In the genomic region with DNA sequence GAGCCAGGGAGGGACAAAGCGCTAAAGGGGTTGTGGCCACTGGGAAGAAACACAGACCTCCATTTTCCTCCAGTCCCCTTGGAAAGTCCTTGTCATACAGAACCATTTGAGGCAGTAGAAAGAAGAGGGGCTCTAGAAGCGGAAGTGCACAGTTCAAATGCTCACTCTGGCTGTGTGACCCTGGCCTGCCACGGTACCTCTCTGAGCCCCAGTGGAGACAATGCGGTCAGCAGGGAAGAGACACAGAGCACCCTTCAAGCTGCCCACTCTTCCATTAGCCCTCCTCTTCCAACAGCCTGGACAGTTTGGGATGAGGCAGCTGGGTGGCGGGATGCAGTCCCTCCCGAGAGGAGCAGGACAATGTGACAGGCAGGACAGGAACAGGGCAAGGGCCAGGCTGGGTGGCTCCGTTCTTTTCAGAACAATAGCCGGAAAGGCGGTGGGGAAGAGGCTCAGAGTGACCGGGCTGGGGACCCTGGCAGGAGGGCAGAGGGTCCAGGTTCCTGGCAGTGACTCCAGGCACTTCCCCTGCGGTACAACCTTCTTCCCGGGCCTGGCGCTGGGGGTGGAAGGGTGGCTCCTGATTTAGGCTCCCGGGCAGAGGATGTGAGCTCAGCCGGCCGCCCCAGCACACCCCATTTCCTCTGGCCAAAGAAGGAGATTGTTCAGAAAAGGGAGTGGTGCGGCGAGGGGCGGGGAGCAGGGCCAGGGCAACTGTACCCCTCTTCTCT, we compare ENCODE assay signal across 15 cellular contexts. TPM values are rescaled to one million over a fixed set of nuclear protein-coding genes. Genes with fewer than 3 reads are reported as not detected.
A peak's percentile ranks its signal among the peaks of the same experiment; 100 is the strongest.
DNase-seq lines count a peak whose midpoint lies in the region; ATAC-seq and TF ChIP-seq lines count a peak whose summit lies in the region.
"Had no signal": no experiment of that assay in that cellular context is flagged by ENCODE, and none has a peak within 500 bp of the region (broad histone marks: within the 10 kb centered on the region; RNA-seq: fewer than 3 reads in every experiment).

No MANE protein-coding gene starts in this region.

- DNase-seq in caudate nucleus (lab: John Stamatoyannopoulos, UW): no peak
- peak; percentile 75 to 85 for DNase-seq in heart right ventricle
- no peak for DNase-seq in neural progenitor cell (ENCODE audit: low spot score)
- no peak for DNase-seq in transverse colon
- no peak for DNase-seq in stimulated activated CD8-positive, alpha-beta memory T cell treated with anti-CD3 and anti-CD28 coated beads, Interleukin-4, amount 100 ng/mL, for 48 hours
- DNase-seq in 8988T: no peak
- DNase-seq in Caco-2: no peak
- no peak for DNase-seq in SK-N-DZ (ENCODE audit: low spot score)
- DNase-seq: activated gamma-delta T cell treated with Interleukin-2 at 50 U/mL for 16 hours; DMS79; NCI-H1436; NCI-H446; stimulated activated naive CD8-positive, alpha-beta T cell treated with anti-CD3 and anti-CD28 coated beads, Interleukin-15, amount 100 ng/mL, for 72 hours had no signal

- peaks cover 0 to 4% (median 0%) of the 10 kb centered on the region in 7 donors for H3K27me3 ChIP-seq in heart right ventricle
- H3K27me3 ChIP-seq in neural progenitor cell: no peaks in the 10 kb centered on the region
- H3K27me3 ChIP-seq in transverse colon: no peaks in the 10 kb centered on the region
- no peaks in the 10 kb centered on the region for H3K27me3 ChIP-seq in Caco-2 (replicated peaks; ENCODE audit: control insufficient read depth, insufficient read depth, low read length)

- H3K27me3 Mint-ChIP-seq in neural progenitor cell (ENCODE audit: insufficient read depth, low read depth) (peaks cover 5% of the 10 kb centered on the region), Caco-2 (ENCODE audit: insufficient read depth, unreplicated experiment) (no peaks in the 10 kb centered on the region)
- H3K27me3 Mint-ChIP-seq: natural killer cell treated with Interleukin-12 subunit alpha and Interleukin-12 subunit beta and Interleukin-15 and Interleukin-18, amount 100 ng/mL, for 72 hours; stimulated activated naive CD8-positive, alpha-beta T cell treated with anti-CD3 and anti-CD28 coated beads, Interleukin-15, amount 100 ng/mL, for 72 hours had no signal

- H3K36me3 ChIP-seq in heart right ventricle: peaks cover 0 to 90% (median 10%) of the 10 kb centered on the region in 9 donors
- no peaks in the 10 kb centered on the region for H3K36me3 ChIP-seq in neural progenitor cell
- H3K36me3 ChIP-seq in transverse colon: no peaks in the 10 kb centered on the region
- H3K36me3 ChIP-seq in Caco-2 (ENCODE audit: control insufficient read depth, insufficient read depth, low read length): peaks cover 3% of the 10 kb centered on the region; the same call in 1 of the 2 replicates

- TF ChIP-seq CTCF in heart right ventricle (IDR thresholded peaks at IDR 0.05) (no peak), neural progenitor cell (IDR thresholded peaks at IDR 0.05) (no peak), transverse colon (IDR thresholded peaks at IDR 0.05) (no peak), Caco-2 (IDR thresholded peaks at IDR 0.05; ENCODE audit: insufficient read depth in 1 of 2, low read depth in 1 of 2, low read length in 1 of 2, severe bottlenecking in 1 of 2, unreplicated experiment in 1 of 2) (no peak)

- H3K9ac ChIP-seq in neural progenitor cell: no peak overlapping the region

- no TSS peak for BruUV-seq in Caco-2 (replicated peaks; lab: Mats Ljungman, UMichigan)

- H3K4me3 Mint-ChIP-seq in neural progenitor cell (no peak overlapping the region), Caco-2 (ENCODE audit: unreplicated experiment) (no peak overlapping the region)
- H3K4me3 Mint-ChIP-seq: natural killer cell treated with Interleukin-12 subunit alpha and Interleukin-12 subunit beta and Interleukin-15 and Interleukin-18, amount 100 ng/mL, for 72 hours; stimulated activated naive CD8-positive, alpha-beta T cell treated with anti-CD3 and anti-CD28 coated beads, Interleukin-15, amount 100 ng/mL, for 72 hours had no signal

- in situ Hi-C loops in transverse colon (cut with MboI; ENCODE audit: low pct_ligation_motif_present in 1 of 4, low pct_unique_long_range_greater_than_20kb in 1 of 4, low sequenced_read_pairs in 3 of 4): loop anchor here in 1 of 4 donors (10.0 kb wide), 1 partner anchor 85 kb away; no protein-coding TSS in a partner anchor

- H3K4me3 ChIP-seq in heart right ventricle (peak overlapping the region in 7 of 10 donors; percentile 15 to 98 (median 80)), neural progenitor cell (no peak overlapping the region), transverse colon (no peak overlapping the region), Caco-2 (ENCODE audit: low read depth, low read length) (no peak overlapping the region)
- H3K4me3 ChIP-seq: SK-N-MC had no signal

- H3K4me1 Mint-ChIP-seq in neural progenitor cell (peaks cover 20% of the 10 kb centered on the region), Caco-2 (ENCODE audit: low read depth, unreplicated experiment) (peaks cover 9% of the 10 kb centered on the region)

- H4K20me1 ChIP-seq in neural progenitor cell (ENCODE audit: low read depth): peaks cover 25% of the 10 kb centered on the region

- TF ChIP-seq POLR2A in transverse colon (IDR thresholded peaks at IDR 0.05): no peak

- H3F3A ChIP-seq in neural progenitor cell (ENCODE audit: low read depth): no peaks in the 10 kb centered on the region

- CTCF ChIA-PET in Caco-2 (lab: Charles Lee): no interaction called here

- no peak overlapping the region for H3K4me2 ChIP-seq in neural progenitor cell

- POLR2A ChIA-PET in Caco-2 (lab: Charles Lee): no interaction called here

- intact Hi-C loops in heart right ventricle (cut with DNase I) (loop anchor here in 2 of 10 donors (5.0 to 10.0 kb wide), 2 partner anchors 32 to 85 kb away; no protein-coding TSS in a partner anchor), transverse colon (cut with DNase I; ENCODE audit: low total_unique reads) (loop anchor here (5.0 kb wide), 1 partner anchor 82 kb away; no protein-coding TSS in a partner anchor), Caco-2 (cut with micrococcal nuclease; ENCODE audit: unreplicated experiment) (no loop called here)

- H3K27ac ChIP-seq in caudate nucleus (ENCODE audit: low read depth, low read length) (peak overlapping the region; percentile 98), heart right ventricle (peak overlapping the region; percentile 79 to 98 (median 92)), neural progenitor cell (no peak overlapping the region), transverse colon (peak overlapping the region; percentile 37 to 87 (median 46))
- H3K27ac ChIP-seq: SK-N-MC had no signal

- ATAC-seq in heart right ventricle: peak; percentile 44 to 79 (median 72)
- ATAC-seq: natural killer cell treated with Interleukin-12 subunit alpha and Interleukin-12 subunit beta and Interleukin-15 and Interleukin-18, amount 100 ng/mL, for 72 hours; stimulated activated naive CD8-positive, alpha-beta T cell treated with anti-CD3 and anti-CD28 coated beads, Interleukin-15, amount 100 ng/mL, for 72 hours had no signal

- no peak for TF ChIP-seq EP300 in transverse colon (IDR thresholded peaks at IDR 0.05; ENCODE audit: low read depth)

- H3K36me3 Mint-ChIP-seq in neural progenitor cell (peaks cover 8% of the 10 kb centered on the region), Caco-2 (ENCODE audit: insufficient read depth, unreplicated experiment) (peaks cover 53% of the 10 kb centered on the region)
- H3K36me3 Mint-ChIP-seq: natural killer cell treated with Interleukin-12 subunit alpha and Interleukin-12 subunit beta and Interleukin-15 and Interleukin-18, amount 100 ng/mL, for 72 hours had no signal

- no peak overlapping the region for H2AFZ ChIP-seq in neural progenitor cell (replicated peaks)

- H3K9me3 Mint-ChIP-seq in neural progenitor cell (no peaks in the 10 kb centered on the region), Caco-2 (ENCODE audit: unreplicated experiment) (no peaks in the 10 kb centered on the region)
- H3K9me3 Mint-ChIP-seq: natural killer cell treated with Interleukin-12 subunit alpha and Interleukin-12 subunit beta and Interleukin-15 and Interleukin-18, amount 100 ng/mL, for 72 hours; stimulated activated naive CD8-positive, alpha-beta T cell treated with anti-CD3 and anti-CD28 coated beads, Interleukin-15, amount 100 ng/mL, for 72 hours had no signal

- 62 to 64% methylated on average over 19 of the region's 19 CpGs for WGBS in heart right ventricle, 2 donors
- WGBS in transverse colon (ENCODE audit: low coverage in 1 of 2), 2 donors: 88% methylated on average over 19 of the region's 19 CpGs; no CpG with 5 or more reads in 1 of the 2 donors

- H3K27ac Mint-ChIP-seq in neural progenitor cell: peak overlapping the region; percentile 86
- no peak overlapping the region for H3K27ac Mint-ChIP-seq in Caco-2 (ENCODE audit: unreplicated experiment)
- H3K27ac Mint-ChIP-seq: natural killer cell treated with Interleukin-12 subunit alpha and Interleukin-12 subunit beta and Interleukin-15 and Interleukin-18, amount 100 ng/mL, for 72 hours had no signal

- H3K9me3 ChIP-seq in heart right ventricle (no peaks in the 10 kb centered on the region), neural progenitor cell (ENCODE audit: low read depth) (no peaks in the 10 kb centered on the region), transverse colon (no peaks in the 10 kb centered on the region), Caco-2 (no peaks in the 10 kb centered on the region)

- H3K4me1 ChIP-seq in heart right ventricle (peaks cover 31 to 74% (median 60%) of the 10 kb centered on the region in 9 donors), neural progenitor cell (no peaks in the 10 kb centered on the region), transverse colon (peaks cover 23 to 42% (median 34%) of the 10 kb centered on the region in 4 donors), Caco-2 (peaks cover 10% of the 10 kb centered on the region)

- peaks cover 15% of the 10 kb centered on the region for H3K79me2 ChIP-seq in neural progenitor cell (ENCODE audit: low read depth)

RNA-seq across cellular contexts. Expression of gene CASKIN2, which starts 5.6 kb away (rescaled TPM):
- total RNA-seq in heart right ventricle (10 to 100 TPM; 29.0 to 59.2 (median 37.2) TPM), neural progenitor cell (ENCODE audit: low replicate concordance) (5.7 and 12.6 TPM in 2 replicates), transverse colon (100 to 1,000 TPM in 1 of 4 donors, 10 to 100 TPM in 3; 16.5 to 128 (median 24.8) TPM), Caco-2 (2022) (41.8 and 48.9 TPM in 2 replicates)
- polyA plus RNA-seq in heart right ventricle: 10 to 100 TPM; 17.6 to 31.2 TPM
- 7.2 and 9.4 TPM in 2 replicates for polyA plus RNA-seq in SK-N-DZ (2014; cell fraction: cytosol; rRNA removed)
- 13.8 and 46.4 TPM in 2 replicates for polyA plus RNA-seq in SK-N-DZ (2014; cell fraction: nucleus; rRNA removed)

RNA-seq across cellular contexts. Expression of gene TSEN54, which starts 6.6 kb away (rescaled TPM):
- total RNA-seq in heart right ventricle: 1 to 10 TPM; 4.2 to 9.9 (median 6.1) TPM
- polyA plus RNA-seq in heart right ventricle: 10 to 100 TPM; 13.6 to 18.1 TPM
- 20.5 and 47.8 TPM in 2 replicates for total RNA-seq in neural progenitor cell (ENCODE audit: low replicate concordance)
- total RNA-seq in transverse colon: 100 to 1,000 TPM in 1 of 4 donors, 10 to 100 TPM in 3; 36.6 to 105 (median 61.2) TPM
- total RNA-seq in Caco-2 (2022): 71.3 and 74.5 TPM in 2 replicates
- polyA plus RNA-seq in SK-N-DZ (2014; cell fraction: cytosol; rRNA removed): 77.8 and 95.2 TPM in 2 replicates
- 174 and 182 TPM in 2 replicates for polyA plus RNA-seq in SK-N-DZ (2014; cell fraction: nucleus; rRNA removed)

RNA-seq across cellular contexts. Expression of gene LLGL2, which starts 15.8 kb away (rescaled TPM):
- 1 to 10 TPM; 1.1 to 5.0 (median 2.6) TPM for total RNA-seq in heart right ventricle
- polyA plus RNA-seq in heart right ventricle: 10 to 100 TPM in 1 of 2 donors, 1 to 10 TPM in 1; 5.6 to 14.8 TPM
- 16.6 and 60.2 TPM in 2 replicates for total RNA-seq in neural progenitor cell (ENCODE audit: low replicate concordance)
- 1,000 to 10,000 TPM in 1 of 4 donors, 100 to 1,000 TPM in 3; 326 to 1,573 (median 641) TPM for total RNA-seq in transverse colon
- 165 and 179 TPM in 2 replicates for total RNA-seq in Caco-2 (2022)
- 1.3 and 1.7 TPM in 2 replicates for polyA plus RNA-seq in SK-N-DZ (2014; cell fraction: cytosol; rRNA removed)
- 1.1 and 1.7 TPM in 2 replicates for polyA plus RNA-seq in SK-N-DZ (2014; cell fraction: nucleus; rRNA removed)

RNA-seq across cellular contexts. Expression of gene TMEM94, which starts 53.3 kb away (rescaled TPM):
- 10 to 100 TPM; 29.0 to 66.7 (median 41.3) TPM for total RNA-seq in heart right ventricle
- 10 to 100 TPM; 25.6 to 56.1 TPM for polyA plus RNA-seq in heart right ventricle
- total RNA-seq in neural progenitor cell (ENCODE audit: low replicate concordance): 23.6 and 96.8 TPM in 2 replicates
- 100 to 1,000 TPM; 128 to 708 (median 280) TPM for total RNA-seq in transverse colon
- total RNA-seq in Caco-2 (2022): 109 and 115 TPM in 2 replicates
- polyA plus RNA-seq in SK-N-DZ (2014; cell fraction: cytosol; rRNA removed): 87.4 and 94.3 TPM in 2 replicates
- 224 and 357 TPM in 2 replicates for polyA plus RNA-seq in SK-N-DZ (2014; cell fraction: nucleus; rRNA removed)

Comparison
In these comparisons a context has a peak if more than half of its experiments do, and no peak if none do; other contexts are left out.
1. DNase-seq: peak in heart right ventricle (2 of 2); none in caudate nucleus (0 of 61), neural progenitor cell (single experiment), transverse colon (single experiment), stimulated activated CD8-positive, alpha-beta memory T cell treated with anti-CD3 and anti-CD28 coated beads, Interleukin-4, amount 100 ng/mL, for 48 hours (single experiment), 8988T (single experiment), Caco-2 (0 of 2) and SK-N-DZ (single experiment).
2. H3K4me3 ChIP-seq: peak in heart right ventricle (7 of 10); none in neural progenitor cell (single experiment), transverse colon (0 of 4) and Caco-2 (single experiment).